Comparison of ENCODE assay signal across 8 cellular contexts in genomic region chr19:3625996-3626472, GRCh38. TPM values are rescaled to one million over a fixed set of nuclear protein-coding genes. Genes with fewer than 3 reads are reported as not detected.
A peak's percentile ranks its signal among the peaks of the same experiment; 100 is the strongest.
DNase-seq lines count a peak whose midpoint lies in the region; ATAC-seq and TF ChIP-seq lines count a peak whose summit lies in the region.

No MANE protein-coding gene starts in this region.

- H3F3A ChIP-seq in neural cell (ENCODE audit: insufficient read depth, low read length, poor library complexity, severe bottlenecking), result no peaks in the 10 kb centered on the region

- H3K4me3 ChIP-seq in OCI-LY3 (ENCODE audit: low read length) (peak overlapping the region; percentile 93), neural cell (ENCODE audit: low read length) (peak overlapping the region; percentile 78)
- peak overlapping the region; percentile 84 for H3K4me3 ChIP-seq in effector memory CD4-positive, alpha-beta T cell (ENCODE audit: insufficient read depth, low read depth, low read length, poor library complexity, severe bottlenecking)

- H3K9me2 ChIP-seq in neural cell (ENCODE audit: insufficient read depth, low read length), result no peaks in the 10 kb centered on the region

- 0 out of 2 replicates have a peak overlapping the region, but pooled peaks have one; percentile 72 for H3K27ac ChIP-seq in OCI-LY3 (ENCODE audit: low read length)
- peak overlapping the region; percentile 90 for H3K27ac ChIP-seq in effector memory CD4-positive, alpha-beta T cell (ENCODE audit: insufficient read depth, low read length, poor library complexity, severe bottlenecking)
- H3K27ac ChIP-seq in neural cell (ENCODE audit: low read length), result peak overlapping the region; percentile 87

- H3K4me1 ChIP-seq in OCI-LY3 (ENCODE audit: low read length), result peaks cover 12% of the 10 kb centered on the region
- peaks cover 15% of the 10 kb centered on the region for H3K4me1 ChIP-seq in effector memory CD4-positive, alpha-beta T cell (ENCODE audit: control insufficient read depth, insufficient read depth, low read length, poor library complexity, severe bottlenecking)

- no peak for TF ChIP-seq CTCF in OCI-LY3 (IDR thresholded peaks at IDR 0.05; ENCODE audit: low read depth, low read length)
- TF ChIP-seq CTCF in neural cell (IDR thresholded peaks at IDR 0.05; ENCODE audit: poor library complexity, severe bottlenecking), result no peak

- H3K36me3 ChIP-seq in OCI-LY3 (replicated peaks; ENCODE audit: low read depth, low read length) (peaks cover 16% of the 10 kb centered on the region), neural cell (ENCODE audit: insufficient read depth, low read length) (no peaks in the 10 kb centered on the region)
- H3K36me3 ChIP-seq in effector memory CD4-positive, alpha-beta T cell (ENCODE audit: control insufficient read depth, insufficient read depth, low read length), result peaks cover 19% of the 10 kb centered on the region

- no peak for ATAC-seq in HG02798 (IDR thresholded peaks at IDR 0.05; ENCODE audit: poor library complexity, unreplicated experiment)

- peaks cover 13% of the 10 kb centered on the region; the same call in 1 of the 2 replicates for H4K20me1 ChIP-seq in OCI-LY3 (ENCODE audit: insufficient read depth, low read length)
- no peaks in the 10 kb centered on the region for H4K20me1 ChIP-seq in neural cell (ENCODE audit: insufficient read depth)

- H3K9me3 ChIP-seq in OCI-LY3 (ENCODE audit: insufficient read depth, low read length), result no peaks in the 10 kb centered on the region
- no peaks in the 10 kb centered on the region for H3K9me3 ChIP-seq in effector memory CD4-positive, alpha-beta T cell (ENCODE audit: control insufficient read depth, low read length)
- no peaks in the 10 kb centered on the region for H3K9me3 ChIP-seq in neural cell (ENCODE audit: low read length)

- DNase-seq in activated T-cell treated with anti-CD3 and anti-CD28 coated beads for 24 hours (ENCODE audit: low read depth), result peak; percentile 10
- no peak for DNase-seq in activated T-cell treated with anti-CD3 and anti-CD28 coated beads, Interleukin-2, amount 50 U/mL, for 1 hour
- DNase-seq in effector memory CD4-positive, alpha-beta T cell, result no peak
- DNase-seq in NCI-H1694 treated with DMSO at 0.1 percent for 48 hours (lab: John Stamatoyannopoulos, UW), result no peak
- no peak for DNase-seq in NCI-H2081 (lab: John Stamatoyannopoulos, UW)

- H3K4me2 ChIP-seq in OCI-LY3 (ENCODE audit: low read length) (peak overlapping the region; percentile 99), neural cell (ENCODE audit: low read length) (peak overlapping the region; percentile 58)

- no peak overlapping the region for H2AFZ ChIP-seq in OCI-LY3 (ENCODE audit: low read depth, low read length)
- H2AFZ ChIP-seq in neural cell (ENCODE audit: low read depth, low read length), result peak overlapping the region; percentile 53

- no peak for TF ChIP-seq RAD21 in neural cell (conservative IDR thresholded peaks at IDR 0.05)

- H3K79me2 ChIP-seq in OCI-LY3 (ENCODE audit: low read length) (peaks cover 32% of the 10 kb centered on the region), neural cell (replicated peaks; ENCODE audit: insufficient read depth, low read length) (peaks cover 11% of the 10 kb centered on the region)

- TF ChIP-seq EP300 in neural cell (conservative IDR thresholded peaks at IDR 0.05; ENCODE audit: poor library complexity, severe bottlenecking), result no peak

- H3K27me3 ChIP-seq in OCI-LY3 (ENCODE audit: low read depth, low read length) (no peaks in the 10 kb centered on the region), neural cell (ENCODE audit: insufficient read depth, low read depth, low read length) (no peaks in the 10 kb centered on the region)
- no peaks in the 10 kb centered on the region for H3K27me3 ChIP-seq in effector memory CD4-positive, alpha-beta T cell (replicated peaks; ENCODE audit: control insufficient read depth, insufficient read depth, low read length, poor library complexity, severe bottlenecking)

- H3K9ac ChIP-seq in OCI-LY3 (ENCODE audit: low read length) (peak overlapping the region; percentile 76), neural cell (ENCODE audit: low read length) (peak overlapping the region; percentile 70)

TF ChIP-seq in neural cell, 6 proteins besides CTCF, POLR2A, EP300 and RAD21:
- TF ChIP-seq POLR2AphosphoS5 (IDR thresholded peaks at IDR 0.05), result no peak
- no peak for TF ChIP-seq SMC3 (conservative IDR thresholded peaks at IDR 0.05; ENCODE audit: poor library complexity)
- no peak for TF ChIP-seq MXI1 (conservative IDR thresholded peaks at IDR 0.05; ENCODE audit: poor library complexity, severe bottlenecking)
- no peak for TF ChIP-seq TAF1 (IDR thresholded peaks at IDR 0.05; ENCODE audit: low read depth)

RNA-seq across cellular contexts. Expression of gene CACTIN, which starts 0.6 kb away (rescaled TPM):
- polyA plus RNA-seq in neural cell, result 21.4 and 26.6 TPM in 2 replicates
- 28.5 and 33.8 TPM in 2 replicates for polyA minus RNA-seq in neural cell

RNA-seq across cellular contexts. Expression of gene TBXA2R, which starts 19.4 kb away (rescaled TPM):
- not detected in 2 replicates for polyA plus RNA-seq in neural cell
- not detected in 2 replicates for polyA minus RNA-seq in neural cell

RNA-seq across cellular contexts. Expression of gene GIPC3, which starts 40.8 kb away (rescaled TPM):
- not detected in 2 replicates for polyA plus RNA-seq in neural cell
- polyA minus RNA-seq in neural cell, result not detected in 2 replicates

RNA-seq across cellular contexts. Expression of gene HMG20B, which starts 53.3 kb away (rescaled TPM):
- 17.3 and 22.6 TPM in 2 replicates for polyA plus RNA-seq in neural cell
- 7.5 and 9.8 TPM in 2 replicates for polyA minus RNA-seq in neural cell
